Comparison of ENCODE assay signal across 21 cellular contexts in genomic region chr16:25426829-25427228, GRCh38.
"Had no signal": no experiment of that assay in that cellular context is flagged by ENCODE, and none has a peak within 500 bp of the region (broad histone marks: within the 10 kb centered on the region; RNA-seq: fewer than 3 reads in every experiment).

No MANE protein-coding gene starts in this region.

- H3K36me3 Mint-ChIP-seq: mesothelial cell of epicardium, naive B cell had no signal

- H3K4me3 Mint-ChIP-seq: mesothelial cell of epicardium, naive B cell had no signal

- H3K27ac Mint-ChIP-seq: mesothelial cell of epicardium, naive B cell had no signal

- DNase-seq: colonic mucosa; cortex of kidney; dermis blood vessel endothelial cell; effector CD4-positive, alpha-beta T cell; effector memory CD4-positive, alpha-beta T cell; esophagus squamous epithelium; foreskin fibroblast; foreskin melanocyte; gastrocnemius medialis; glutamatergic neuron; head of caudate nucleus; heart right ventricle; hippocampal formation; left cardiac atrium; left lung; left ventricle myocardium superior; lower lobe of right lung; mesenchymal stem cell; mucosa of descending colon; naive B cell had no signal

- H3K4me1 Mint-ChIP-seq: mesothelial cell of epicardium, naive B cell had no signal
